In genomic region chr22:47080100-47080499, GRCh38 we compare ENCODE assay signal across 11 cellular contexts.
"Had no signal": no experiment of that assay in that cellular context is flagged by ENCODE, and none has a peak within 500 bp of the region (broad histone marks: within the 10 kb centered on the region; RNA-seq: fewer than 3 reads in every experiment).

No MANE protein-coding gene starts in this region.

- H2AFZ ChIP-seq: GM23248, GM23338 had no signal

- H3K36me3 ChIP-seq: HAP-1 had no signal

- H3K27ac ChIP-seq: GM23248 had no signal

- H3K4me1 ChIP-seq: HAP-1 had no signal

- H3K4me2 ChIP-seq: GM23338 had no signal

- DNase-seq: GM23248, GOT3, H7, H9, HCEC 1CT, HFFc6 had no signal

- H3K9ac ChIP-seq: GM23248 had no signal

- H3K27ac Mint-ChIP-seq: GM23338, H9, HFFc6 had no signal

- H3K4me3 Mint-ChIP-seq: GM23338, H9, HFFc6 had no signal

- H3K9me3 ChIP-seq: HAP-1 had no signal

- H3K4me3 ChIP-seq: GM23248, GM23338, HAP-1 had no signal

- FAIRE-seq: H1, H54 had no signal

- ATAC-seq: GM23338, HCT116 had no signal
